8 cellular contexts compared by ENCODE assay signal in genomic region chr4:127965062-127965802, GRCh38. TPM values are rescaled to one million over a fixed set of nuclear protein-coding genes. Genes with fewer than 3 reads are reported as not detected.
DNase-seq lines count a peak whose midpoint lies in the region; ATAC-seq and TF ChIP-seq lines count a peak whose summit lies in the region.

Gene ABHD18 (plus strand): TSS chr4:127965406. CDS start chr4:127982956, 17,550 bp downstream.
Gene MFSD8 (minus strand): TSS chr4:127965173. CDS start chr4:127965133, 40 bp downstream.

- ATAC-seq in GM18873 (IDR thresholded peaks at IDR 0.05; ENCODE audit: low FRiP score, unreplicated experiment) (peak; percentile 97), HG03139 (IDR thresholded peaks at IDR 0.05; ENCODE audit: unreplicated experiment) (peak; percentile 96)

- peak; percentile 98 for DNase-seq in AG08395 (ENCODE audit: low spot score)
- peak; percentile 82 for DNase-seq in NCI-H2196 treated with DMSO at 0.1 percent for 48 hours (lab: John Stamatoyannopoulos, UW; ENCODE audit: unreplicated experiment)
- peak; percentile 98 to 99 for DNase-seq in breast epithelium (ENCODE audit: low spot score in 2 of 2)

- TF ChIP-seq CTCF in VCaP (conservative IDR thresholded peaks at IDR 0.05) (peak; percentile 59), breast epithelium (IDR thresholded peaks at IDR 0.05) (peak in 2 of 3 donors; percentile 61 to 70)

- intact Hi-C loops in breast epithelium (cut with DNase I; ENCODE audit: low total_unique reads) = no loop called here

- H3K27me3 ChIP-seq in breast epithelium = no peaks in the 10 kb centered on the region
- no peaks in the 10 kb centered on the region for H3K27me3 ChIP-seq in iPS-18a (ENCODE audit: control insufficient read depth, insufficient read depth, low read length)
- H3K27me3 ChIP-seq in skeletal muscle tissue (ENCODE audit: control insufficient read depth in 3 of 3, insufficient read depth in 3 of 3, low read length in 3 of 3) = no peaks in the 10 kb centered on the region

- H3K9me3 ChIP-seq in breast epithelium = no peaks in the 10 kb centered on the region
- no peaks in the 10 kb centered on the region for H3K9me3 ChIP-seq in iPS-18a (ENCODE audit: control insufficient read depth, low read depth, low read length)
- H3K9me3 ChIP-seq in skeletal muscle tissue (ENCODE audit: control insufficient read depth in 3 of 3, low read length in 3 of 3) = no peaks in the 10 kb centered on the region

- H3K4me1 ChIP-seq in breast epithelium = no peaks in the 10 kb centered on the region
- H3K4me1 ChIP-seq in iPS-18a (ENCODE audit: control insufficient read depth, low read depth, low read length) = no peaks in the 10 kb centered on the region
- H3K4me1 ChIP-seq in skeletal muscle tissue (ENCODE audit: control insufficient read depth in 3 of 3, insufficient read depth in 3 of 3, low read length in 3 of 3) = peaks cover 4 to 15% (median 5%) of the 10 kb centered on the region in 3 donors

- H3K27ac ChIP-seq in VCaP (peak within 1 kb of the TSS; percentile 93), breast epithelium (peak within 1 kb of the TSS; percentile 91 to 95), iPS-18a (ENCODE audit: low read length) (peak within 1 kb of the TSS; percentile 87), skeletal muscle tissue (ENCODE audit: low read depth, low read length) (peak within 1 kb of the TSS; percentile 97)

- peak; percentile 43 for TF ChIP-seq POLR2A in breast epithelium (IDR thresholded peaks at IDR 0.05)

- H3K36me3 ChIP-seq in breast epithelium = no peaks in the 10 kb centered on the region
- H3K36me3 ChIP-seq in iPS-18a (ENCODE audit: control insufficient read depth, low read depth, low read length) = no peaks in the 10 kb centered on the region
- peaks cover 0 to 2% (median 0%) of the 10 kb centered on the region in 3 donors for H3K36me3 ChIP-seq in skeletal muscle tissue (ENCODE audit: control insufficient read depth in 3 of 3, insufficient read depth in 3 of 3, low read length in 3 of 3)

- peak within 1 kb of the TSS; percentile 80 to 96 (median 91) for H3K4me3 ChIP-seq in breast epithelium
- peak within 1 kb of the TSS; percentile 99 for H3K4me3 ChIP-seq in iPS-18a (ENCODE audit: low read length)
- peak within 1 kb of the TSS; percentile 80 to 98 (median 97) for H3K4me3 ChIP-seq in skeletal muscle tissue (ENCODE audit: low read length in 3 of 3)

- H3K9ac ChIP-seq in iPS-18a (ENCODE audit: low read length) (peak within 1 kb of the TSS; percentile 92), skeletal muscle tissue (ENCODE audit: low read depth in 1 of 3, low read length in 3 of 3) (peak within 1 kb of the TSS; percentile 98 to 99 (median 98))

RNA-seq across cellular contexts. Expression of gene ABHD18, which starts in this region (rescaled TPM):
- total RNA-seq in breast epithelium = 10 to 100 TPM in 1 of 3 donors, 1 to 10 TPM in 2; 7.9 to 11.1 (median 8.5) TPM
- total RNA-seq in skeletal muscle tissue = 13.6 TPM

RNA-seq across cellular contexts. Expression of gene MFSD8, which starts in this region (rescaled TPM):
- total RNA-seq in breast epithelium = 10 to 100 TPM; 18.9 to 50.9 (median 37.7) TPM
- 37.1 TPM for total RNA-seq in skeletal muscle tissue

Comparison
In these comparisons a context has a peak if more than half of its experiments do, and no peak if none do; other contexts are left out.
1. Peak in every context shown above with its lines: DNase-seq, ATAC-seq, H3K4me3 ChIP-seq and H3K27ac ChIP-seq.